8 cellular contexts compared by ENCODE assay signal in genomic region chr10:132065491-132066105, GRCh38. TPM values are rescaled to one million over a fixed set of nuclear protein-coding genes. Genes with fewer than 3 reads are reported as not detected.
A peak's percentile ranks its signal among the peaks of the same experiment; 100 is the strongest.
DNase-seq lines count a peak whose midpoint lies in the region; ATAC-seq and TF ChIP-seq lines count a peak whose summit lies in the region.

TSS of gene JAKMIP3 (plus strand) at chr10:132065946. CDS start at chr10:132104809, 38,863 bp downstream.

- H3K27me3 ChIP-seq in GM23248 (replicated peaks; ENCODE audit: insufficient read depth): 0 out of 2 replicates have a peak, but pooled peaks cover 2% of the 10 kb centered on the region
- peaks cover 0 to 7% of the 10 kb centered on the region in 2 donors for H3K27me3 ChIP-seq in tibial artery

- no peaks in the 10 kb centered on the region for H4K20me1 ChIP-seq in GM23248 (ENCODE audit: insufficient read depth)

- no peaks in the 10 kb centered on the region for H3K9me3 Mint-ChIP-seq in T-cell

- H3K9ac ChIP-seq in GM23248: peak within 1 kb of the TSS; percentile 77

- H3K9me3 ChIP-seq in GM23248 (ENCODE audit: low read depth): no peaks in the 10 kb centered on the region
- no peaks in the 10 kb centered on the region for H3K9me3 ChIP-seq in tibial artery

- H3K27ac ChIP-seq in GM23248: peak within 1 kb of the TSS; percentile 63
- peak within 1 kb of the TSS in 1 of 2 donors; percentile 35 for H3K27ac ChIP-seq in tibial artery

- CTCF ChIA-PET in T-cell (lab: Charles Lee): no interaction called here

- H3K4me2 ChIP-seq in GM23248 (ENCODE audit: unreplicated experiment): peak within 1 kb of the TSS; percentile 96

- H3K4me1 ChIP-seq in GM23248 (ENCODE audit: insufficient read depth): peaks cover 7% of the 10 kb centered on the region; the same call in 1 of the 2 replicates
- peaks cover 0 to 15% (median 9%) of the 10 kb centered on the region in 4 donors for H3K4me1 ChIP-seq in tibial artery

- H3K27me3 Mint-ChIP-seq in T-cell: peaks cover 6 to 13% of the 10 kb centered on the region in 2 donors

- POLR2A ChIA-PET in T-cell (lab: Charles Lee): no interaction called here

- no peaks in the 10 kb centered on the region for H3K79me2 ChIP-seq in GM23248 (ENCODE audit: insufficient read depth)

- no peak within 1 kb of the TSS for H3K27ac Mint-ChIP-seq in T-cell

- peak within 1 kb of the TSS; percentile 93 for H2AFZ ChIP-seq in GM23248

- H3K4me3 Mint-ChIP-seq in T-cell: peak within 1 kb of the TSS; percentile 61 to 79 (median 73)

- H3F3A ChIP-seq in GM23248 (ENCODE audit: insufficient read depth): peaks cover 11% of the 10 kb centered on the region

- H3K4me1 Mint-ChIP-seq in T-cell: peaks cover 10 to 14% (median 10%) of the 10 kb centered on the region in 3 donors

- H3K36me3 ChIP-seq in GM23248 (ENCODE audit: low read depth) (no peaks in the 10 kb centered on the region), tibial artery (no peaks in the 10 kb centered on the region)

- 12 to 13% methylated on average over 32 to 35 of the region's 35 CpGs for WGBS in GM23248 (ENCODE audit: low coverage in 1 of 2, low lambda C conversion rate in 2 of 2, missing lambda C conversion rate in 2 of 2), 2 experiments

- H3K4me3 ChIP-seq in GM23248 (peak within 1 kb of the TSS; percentile 82), tibial artery (peak within 1 kb of the TSS; percentile 39 to 53)

- TF ChIP-seq CTCF in tibial artery (IDR thresholded peaks at IDR 0.05): no peak

- in situ Hi-C loops in GM23248 (cut with MboI): no loop called here

- no peaks in the 10 kb centered on the region for H3K36me3 Mint-ChIP-seq in T-cell

- intact Hi-C loops in tibial artery (cut with DNase I; ENCODE audit: low total_unique reads): no loop called here

- no peak for ATAC-seq in T-cell (replicated peaks in 1 of 4)
- peak; percentile 74 for ATAC-seq in esophagus mucosa
- no peak for ATAC-seq in GM19455 (IDR thresholded peaks at IDR 0.05; ENCODE audit: unreplicated experiment)
- ATAC-seq in GM21423 (IDR thresholded peaks at IDR 0.05; ENCODE audit: unreplicated experiment): no peak

- H3K9me2 ChIP-seq in GM23248 (ENCODE audit: insufficient read depth): no peaks in the 10 kb centered on the region

- DNase-seq in GM23248 (peak; percentile 98), T-cell (no peak), midbrain (lab: John Stamatoyannopoulos, UW) (peak; percentile 87), tibial artery (peak; percentile 32 to 74), DMS 273 treated with DMSO at 0.1 percent for 48 hours (lab: John Stamatoyannopoulos, UW) (no peak)

RNA-seq across cellular contexts. Expression of gene JAKMIP3, which starts in this region (rescaled TPM):
- total RNA-seq in GM23248 (2014; rRNA removed; shearing (Covaris generic)): not detected in 2 replicates
- 0.04 and 0.06 TPM in 2 replicates for polyA plus RNA-seq in GM23248 (2016; fragmentation: Nextera tagmentation; extraction: Ambion mirVana)
- total RNA-seq in T-cell (under 1 TPM; 0.32 to 0.98 (median 0.50) TPM), esophagus mucosa (0.04 TPM)

Comparison
In these comparisons a context has a peak if more than half of its experiments do, and no peak if none do; other contexts are left out.
1. Peak in DNase-seq, H3K4me3 ChIP-seq, H3K27ac ChIP-seq, H3K9ac ChIP-seq and H3K4me2 ChIP-seq in GM23248; RNA of the gene not detected or under 1 TPM.
2. Peak in ATAC-seq in esophagus mucosa; RNA of the gene not detected or under 1 TPM.
3. DNase-seq: peak in midbrain (single experiment) and tibial artery (2 of 2); none in T-cell (0 of 34) and DMS 273 treated with DMSO at 0.1 percent for 48 hours (single experiment).